Comparison of ENCODE assay signal across 18 cellular contexts in genomic region chr20:55935448-55936221, GRCh38.
A peak's percentile ranks its signal among the peaks of the same experiment; 100 is the strongest.
DNase-seq lines count a peak whose midpoint lies in the region; ATAC-seq, FAIRE-seq and TF ChIP-seq lines count a peak whose summit lies in the region.
"Had no signal": no experiment of that assay in that cellular context is flagged by ENCODE, and none has a peak within 500 bp of the region (broad histone marks: within the 10 kb centered on the region; RNA-seq: fewer than 3 reads in every experiment).

No MANE protein-coding gene starts in this region.

- peak; percentile 55 for FAIRE-seq in keratinocyte (lab: Jason Lieb, UNC)
- FAIRE-seq: H1 had no signal

- no peak overlapping the region for H2AFZ ChIP-seq in keratinocyte (ENCODE audit: control insufficient read depth, low read length)

- DNase-seq in RWPE2 (ENCODE audit: low spot score) = no peak
- DNase-seq in dorsolateral prefrontal cortex = peak in 2 of 10 donors; percentile 53 to 61
- DNase-seq in keratinocyte (ENCODE audit: low read depth, low spot score) = no peak
- peak; percentile 7 for DNase-seq in pons (ENCODE audit: low spot score)
- DNase-seq in GM10248 (ENCODE audit: extremely low spot score) = no peak
- DNase-seq in T-helper 1 cell = no peak
- DNase-seq: 8988T; AML-193; Caco-2; CD8-positive, alpha-beta memory T cell; DND-41; GDM1; HCEC 1CT; HFFc6 had no signal

- intact Hi-C loops in dorsolateral prefrontal cortex (cut with DNase I) = no loop called here

- H3K36me3 ChIP-seq in RWPE2 (ENCODE audit: low read depth) (no peaks in the 10 kb centered on the region), keratinocyte (ENCODE audit: control insufficient read depth in 2 of 2, extremely low read depth in 1 of 2, insufficient read depth in 2 of 2, low read length in 2 of 2) (no peaks in the 10 kb centered on the region)
- H3K36me3 ChIP-seq: BLaER1 had no signal

- peaks cover 2% of the 10 kb centered on the region for H3K9me3 ChIP-seq in RWPE2 (ENCODE audit: severe bottlenecking)
- H3K9me3 ChIP-seq in keratinocyte (ENCODE audit: control insufficient read depth, low read depth, low read length) = no peaks in the 10 kb centered on the region
- H3K9me3 ChIP-seq: BLaER1, Caco-2 had no signal

- CTCF ChIA-PET in GM10248 (lab: Yijun Ruan, JAX) = interaction anchor here (0.9 to 1.9 kb wide), 2 partner anchors 8 to 9 kb away, joined by 3 to 4 read pairs; no protein-coding TSS in a partner anchor

- POLR2A ChIA-PET in GM10248 (lab: Yijun Ruan, JAX) = no interaction called here

- no peak overlapping the region for H3K27ac ChIP-seq in RWPE2 (ENCODE audit: poor library complexity, severe bottlenecking)
- H3K27ac ChIP-seq in dorsolateral prefrontal cortex = peak overlapping the region in 45 of 59 donors; percentile 2 to 81 (median 60)
- H3K27ac ChIP-seq in keratinocyte (ENCODE audit: control insufficient read depth, insufficient read depth, low read length) = no peak overlapping the region
- H3K27ac ChIP-seq: BLaER1 had no signal

- ATAC-seq in RWPE2 (ENCODE audit: low read depth) = peak; percentile 55
- no peak for ATAC-seq in HG03045 (IDR thresholded peaks at IDR 0.05; ENCODE audit: unreplicated experiment)
- no peak for ATAC-seq in SK-N-SH treated with all-trans-retinoic acid at 6 μM for 48 hours

- H3K4me1 ChIP-seq in RWPE2 (ENCODE audit: insufficient read depth, poor library complexity, severe bottlenecking) (no peaks in the 10 kb centered on the region), keratinocyte (ENCODE audit: control insufficient read depth, extremely low read depth, insufficient read depth, low read length) (no peaks in the 10 kb centered on the region)
- H3K4me1 ChIP-seq: BLaER1, Caco-2 had no signal

- no peak overlapping the region for H3K9ac ChIP-seq in keratinocyte (ENCODE audit: control insufficient read depth, extremely low read depth, insufficient read depth, low read length)
- H3K9ac ChIP-seq: BLaER1 had no signal

- H4K20me1 ChIP-seq in keratinocyte (ENCODE audit: control insufficient read depth, extremely low read depth, insufficient read depth, low read length) = no peaks in the 10 kb centered on the region
- H4K20me1 ChIP-seq: BLaER1 had no signal

- no peak overlapping the region for H3K4me3 ChIP-seq in RWPE2 (ENCODE audit: severe bottlenecking)
- H3K4me3 ChIP-seq in dorsolateral prefrontal cortex = no peak overlapping the region
- H3K4me3 ChIP-seq in keratinocyte (ENCODE audit: control insufficient read depth in 2 of 3, extremely low read depth in 1 of 3, insufficient read depth in 2 of 3, low read depth in 1 of 3, low read length in 3 of 3) = no peak overlapping the region
- H3K4me3 ChIP-seq: BLaER1 had no signal

- no peaks in the 10 kb centered on the region for H3K79me2 ChIP-seq in keratinocyte (ENCODE audit: control insufficient read depth, insufficient read depth, low read length)

- H3K27me3 ChIP-seq in RWPE2 (ENCODE audit: insufficient read depth, poor library complexity, severe bottlenecking) (peaks cover 14% of the 10 kb centered on the region), dorsolateral prefrontal cortex (no peaks in the 10 kb centered on the region), keratinocyte (ENCODE audit: control insufficient read depth, extremely low read depth, insufficient read depth, low read length) (peaks cover 3% of the 10 kb centered on the region)
- H3K27me3 ChIP-seq: BLaER1 had no signal

- dilution Hi-C loops in keratinocyte (cut with MboI; ENCODE audit: extremely low pct_ligation_motif_present, low sequenced_read_pairs) = no loop called here

- H3K9me1 ChIP-seq in keratinocyte (ENCODE audit: control insufficient read depth, extremely low read depth, insufficient read depth, low read length) = no peaks in the 10 kb centered on the region

- TF ChIP-seq CTCF in RWPE2 (IDR thresholded peaks at IDR 0.05; ENCODE audit: poor library complexity, severe bottlenecking) = no peak
- no peak for TF ChIP-seq CTCF in dorsolateral prefrontal cortex (IDR thresholded peaks at IDR 0.05 in 54 of 56, conservative IDR thresholded peaks at IDR 0.05 in 2 of 56; ENCODE audit: low read depth in 1 of 56, partially characterized antibody in 56 of 56)
- no peak for TF ChIP-seq CTCF in keratinocyte (optimal IDR thresholded peaks at IDR 0.05 in 1 of 3, IDR thresholded peaks at IDR 0.05 in 1 of 3, conservative IDR thresholded peaks at IDR 0.05 in 1 of 3; ENCODE audit: extremely low read depth in 1 of 3, insufficient read depth in 2 of 3, low read length in 3 of 3)
- TF ChIP-seq CTCF in GM10248 (IDR thresholded peaks at IDR 0.05; ENCODE audit: control extremely low read depth, extremely low read depth, low read depth, missing control alignments) = no peak

- H3K4me2 ChIP-seq in keratinocyte (ENCODE audit: control insufficient read depth, extremely low read depth, insufficient read depth, low read depth, low read length) = no peak overlapping the region
- H3K4me2 ChIP-seq: BLaER1 had no signal

TF ChIP-seq in SK-N-SH treated with all-trans-retinoic acid at 6 μM for 48 hours, 23 proteins besides CTCF, POLR2A, EP300 and RAD21:
- TF ChIP-seq ZFP30 (CRISPR knock-in tag; IDR thresholded peaks at IDR 0.05) (no peak), ZFP3 (CRISPR knock-in tag; IDR thresholded peaks at IDR 0.05) (no peak), GLIS3 (CRISPR knock-in tag; IDR thresholded peaks at IDR 0.05) (no peak), ZNF8 (CRISPR knock-in tag; IDR thresholded peaks at IDR 0.05) (no peak), TOX (CRISPR knock-in tag; IDR thresholded peaks at IDR 0.05; ENCODE audit: borderline replicate concordance) (no peak), ARNTL (CRISPR knock-in tag; IDR thresholded peaks at IDR 0.05; ENCODE audit: borderline replicate concordance, low read depth) (no peak), ZC3H10 (CRISPR knock-in tag; IDR thresholded peaks at IDR 0.05) (no peak), PATZ1 (CRISPR knock-in tag; IDR thresholded peaks at IDR 0.05; ENCODE audit: borderline replicate concordance) (no peak)

Comparison
In these comparisons a context has a peak if more than half of its experiments do, and no peak if none do; other contexts are left out.
1. H3K27ac ChIP-seq: peak in dorsolateral prefrontal cortex (45 of 59); none in RWPE2 (single experiment) and keratinocyte (single experiment).